Comparison of ENCODE assay signal across 26 cellular contexts in genomic region chr12:104611671-104612070, GRCh38.
DNase-seq lines count a peak whose midpoint lies in the region; ATAC-seq and TF ChIP-seq lines count a peak whose summit lies in the region.
"Had no signal": no experiment of that assay in that cellular context is flagged by ENCODE, and none has a peak within 500 bp of the region (broad histone marks: within the 10 kb centered on the region; RNA-seq: fewer than 3 reads in every experiment).

No MANE protein-coding gene starts in this region.

- H3K4me1 ChIP-seq in CD4-positive, CD25-positive, alpha-beta regulatory T cell (ENCODE audit: control insufficient read depth, insufficient read depth, low read length, poor library complexity, severe bottlenecking): peaks cover 5% of the 10 kb centered on the region
- H3K4me1 ChIP-seq in HEK293 (ENCODE audit: control insufficient read depth, insufficient read depth, low read length): peaks cover 2% of the 10 kb centered on the region; the same call in 1 of the 2 replicates

- H3K27ac Mint-ChIP-seq in CD4-positive, CD25-positive, alpha-beta regulatory T cell: peak overlapping the region; percentile 3 to 38 (median 23)
- H3K27ac Mint-ChIP-seq in effector memory CD8-positive, alpha-beta T cell: peak overlapping the region; percentile 53 to 72
- H3K27ac Mint-ChIP-seq in stimulated activated naive B cell treated with anti-CD40 and anti-IgM and Interleukin-4, amounts not matched to agents 10 μg/mL and 1 μg/mL and 100 μg/mL, for 72 hours: peak overlapping the region; percentile 60
- no peak overlapping the region for H3K27ac Mint-ChIP-seq in activated CD8-positive, alpha-beta memory T cell treated with anti-CD3 and anti-CD28 coated beads, Interleukin-2, amount 10 ng/mL, durations not matched to agents 7 days and 5 days

- no peaks in the 10 kb centered on the region for H3K27me3 ChIP-seq in CD4-positive, CD25-positive, alpha-beta regulatory T cell (ENCODE audit: control insufficient read depth, insufficient read depth, low read length)
- H3K27me3 ChIP-seq: BLaER1 treated with 17β-estradiol and CSF1 and Interleukin-3, amounts not matched to agents 10 nM and 100 nM had no signal

- peaks cover 22% of the 10 kb centered on the region for H3K36me3 ChIP-seq in CD4-positive, CD25-positive, alpha-beta regulatory T cell (ENCODE audit: control insufficient read depth, insufficient read depth, low read length)
- H3K36me3 ChIP-seq in HEK293 (ENCODE audit: control insufficient read depth in 2 of 2, insufficient read depth in 1 of 2, low read length in 2 of 2): no peaks in the 10 kb centered on the region

- peaks cover 40 to 83% (median 59%) of the 10 kb centered on the region in 4 donors for H3K4me1 Mint-ChIP-seq in CD4-positive, CD25-positive, alpha-beta regulatory T cell
- peaks cover 44 to 73% of the 10 kb centered on the region in 2 donors for H3K4me1 Mint-ChIP-seq in effector memory CD8-positive, alpha-beta T cell (ENCODE audit: low read depth in 2 of 2)
- H3K4me1 Mint-ChIP-seq in stimulated activated naive B cell treated with anti-CD40 and anti-IgM and Interleukin-4, amounts not matched to agents 10 μg/mL and 1 μg/mL and 100 μg/mL, for 72 hours: peaks cover 44 to 84% of the 10 kb centered on the region in 2 donors
- H3K4me1 Mint-ChIP-seq in activated CD8-positive, alpha-beta memory T cell treated with anti-CD3 and anti-CD28 coated beads, Interleukin-2, amount 10 ng/mL, durations not matched to agents 7 days and 5 days: peaks cover 22% of the 10 kb centered on the region

- ATAC-seq in CD4-positive, CD25-positive, alpha-beta regulatory T cell (ENCODE audit: low read depth in 2 of 2): no peak
- ATAC-seq in effector memory CD8-positive, alpha-beta T cell (replicated peaks): no peak
- ATAC-seq in stimulated activated naive B cell treated with anti-CD40 and anti-IgM and Interleukin-4, amounts not matched to agents 10 μg/mL and 1 μg/mL and 100 μg/mL, for 72 hours (replicated peaks): no peak
- no peak for ATAC-seq in activated CD8-positive, alpha-beta memory T cell treated with anti-CD3 and anti-CD28 coated beads, Interleukin-2, amount 10 ng/mL, durations not matched to agents 7 days and 5 days
- ATAC-seq: A549, HepG2, Panc1 had no signal

- H3K9me3 Mint-ChIP-seq in CD4-positive, CD25-positive, alpha-beta regulatory T cell: no peaks in the 10 kb centered on the region
- no peaks in the 10 kb centered on the region for H3K9me3 Mint-ChIP-seq in effector memory CD8-positive, alpha-beta T cell
- peaks cover 7 to 9% of the 10 kb centered on the region in 2 donors for H3K9me3 Mint-ChIP-seq in stimulated activated naive B cell treated with anti-CD40 and anti-IgM and Interleukin-4, amounts not matched to agents 10 μg/mL and 1 μg/mL and 100 μg/mL, for 72 hours
- H3K9me3 Mint-ChIP-seq in activated CD8-positive, alpha-beta memory T cell treated with anti-CD3 and anti-CD28 coated beads, Interleukin-2, amount 10 ng/mL, durations not matched to agents 7 days and 5 days (ENCODE audit: low read depth): no peaks in the 10 kb centered on the region
- H3K9me3 Mint-ChIP-seq: CD8-positive, alpha-beta memory T cell had no signal

- H3K27me3 Mint-ChIP-seq in CD4-positive, CD25-positive, alpha-beta regulatory T cell: no peaks in the 10 kb centered on the region
- no peaks in the 10 kb centered on the region for H3K27me3 Mint-ChIP-seq in effector memory CD8-positive, alpha-beta T cell
- H3K27me3 Mint-ChIP-seq in stimulated activated naive B cell treated with anti-CD40 and anti-IgM and Interleukin-4, amounts not matched to agents 10 μg/mL and 1 μg/mL and 100 μg/mL, for 72 hours: no peaks in the 10 kb centered on the region
- H3K27me3 Mint-ChIP-seq in activated CD8-positive, alpha-beta memory T cell treated with anti-CD3 and anti-CD28 coated beads, Interleukin-2, amount 10 ng/mL, durations not matched to agents 7 days and 5 days: no peaks in the 10 kb centered on the region
- H3K27me3 Mint-ChIP-seq: CD8-positive, alpha-beta memory T cell had no signal

- H3K4me3 ChIP-seq in CD4-positive, CD25-positive, alpha-beta regulatory T cell (ENCODE audit: low read depth, low read length): no peak overlapping the region
- no peak overlapping the region for H3K4me3 ChIP-seq in HEK293 (ENCODE audit: low read depth, low read length)
- H3K4me3 ChIP-seq: A549, GM23248 had no signal

- no peak overlapping the region for H3K27ac ChIP-seq in CD4-positive, CD25-positive, alpha-beta regulatory T cell (ENCODE audit: insufficient read depth, low read length, poor library complexity, severe bottlenecking)
- H3K27ac ChIP-seq in HEK293 (ENCODE audit: extremely low read depth, low read depth, low read length): no peak overlapping the region
- H3K27ac ChIP-seq: BLaER1 treated with 17β-estradiol and CSF1 and Interleukin-3, amounts not matched to agents 10 nM and 100 nM; GM23248; RWPE1 had no signal

- POLR2A ChIA-PET in HEK293 (lab: Yijun Ruan, JAX): no interaction called here

- no peaks in the 10 kb centered on the region for H3K9me3 ChIP-seq in CD4-positive, CD25-positive, alpha-beta regulatory T cell (ENCODE audit: control insufficient read depth in 2 of 2, low read length in 2 of 2)
- no peaks in the 10 kb centered on the region for H3K9me3 ChIP-seq in HEK293 (ENCODE audit: control insufficient read depth, insufficient read depth, low read depth, low read length)
- H3K9me3 ChIP-seq: A549 had no signal

- no peak for TF ChIP-seq CTCF in HEK293 (tag by site-specific recombination; IDR thresholded peaks at IDR 0.05)

- CTCF ChIA-PET in HEK293 (lab: Yijun Ruan, JAX): no interaction called here
- CTCF ChIA-PET in activated CD8-positive, alpha-beta memory T cell treated with anti-CD3 and anti-CD28 coated beads, Interleukin-2, amount 10 ng/mL, durations not matched to agents 7 days and 5 days (lab: Charles Lee): no interaction called here

- H3K4me3 Mint-ChIP-seq in CD4-positive, CD25-positive, alpha-beta regulatory T cell: no peak overlapping the region
- no peak overlapping the region for H3K4me3 Mint-ChIP-seq in effector memory CD8-positive, alpha-beta T cell
- H3K4me3 Mint-ChIP-seq in stimulated activated naive B cell treated with anti-CD40 and anti-IgM and Interleukin-4, amounts not matched to agents 10 μg/mL and 1 μg/mL and 100 μg/mL, for 72 hours: no peak overlapping the region
- no peak overlapping the region for H3K4me3 Mint-ChIP-seq in activated CD8-positive, alpha-beta memory T cell treated with anti-CD3 and anti-CD28 coated beads, Interleukin-2, amount 10 ng/mL, durations not matched to agents 7 days and 5 days
- H3K4me3 Mint-ChIP-seq: CD8-positive, alpha-beta memory T cell had no signal

- H3K36me3 Mint-ChIP-seq in CD4-positive, CD25-positive, alpha-beta regulatory T cell: peaks cover 31% of the 10 kb centered on the region
- H3K36me3 Mint-ChIP-seq in effector memory CD8-positive, alpha-beta T cell (ENCODE audit: insufficient read depth): peaks cover 6% of the 10 kb centered on the region
- peaks cover 63 to 67% of the 10 kb centered on the region in 2 donors for H3K36me3 Mint-ChIP-seq in stimulated activated naive B cell treated with anti-CD40 and anti-IgM and Interleukin-4, amounts not matched to agents 10 μg/mL and 1 μg/mL and 100 μg/mL, for 72 hours
- peaks cover 28% of the 10 kb centered on the region for H3K36me3 Mint-ChIP-seq in activated CD8-positive, alpha-beta memory T cell treated with anti-CD3 and anti-CD28 coated beads, Interleukin-2, amount 10 ng/mL, durations not matched to agents 7 days and 5 days

- no peak for DNase-seq in CD4-positive, CD25-positive, alpha-beta regulatory T cell
- no peak for DNase-seq in effector memory CD8-positive, alpha-beta T cell
- DNase-seq in stimulated activated naive B cell treated with anti-CD40 and anti-IgM and Interleukin-4, amounts not matched to agents 10 μg/mL and 1 μg/mL and 100 μg/mL, for 72 hours: no peak
- DNase-seq in cortex of kidney (lab: John Stamatoyannopoulos, UW) (no peak), COLO668 (lab: John Stamatoyannopoulos, UW; ENCODE audit: unreplicated experiment) (no peak)
- no peak for DNase-seq in activated CD8-positive, alpha-beta memory T cell treated with anti-CD3 and anti-CD28 coated beads, Interleukin-2, amount 10 ng/mL, durations not matched to agents 7 days and 5 days
- DNase-seq: AML-193; Calu3; CD8-positive, alpha-beta memory T cell; DMS153; GM23248; H7; Kasumi-1; NCI-H1092 treated with DMSO at 0.1 percent for 48 hours; NCI-H1436 treated with DMSO at 0.1 percent for 48 hours; NCI-H187 treated with DMSO at 0.1 percent for 48 hours; NCI-H2107; NCI-H524; NCI-H774; SHP77 treated with DMSO at 0.1 percent for 48 hours had no signal

TF ChIP-seq in HEK293, 187 proteins besides CTCF, POLR2A, EP300 and RAD21:
- peak; percentile 68; the same call in 1 of the 2 replicates for TF ChIP-seq SCRT1 (tag by site-specific recombination; IDR thresholded peaks at IDR 0.05; ENCODE audit: borderline replicate concordance)
- TF ChIP-seq SCRT2 (tag by site-specific recombination; IDR thresholded peaks at IDR 0.05): peak; percentile 86
- no peak for TF ChIP-seq ZNF677 (tag by site-specific recombination; IDR thresholded peaks at IDR 0.05)
- TF ChIP-seq ZNF404 (tag by site-specific recombination; IDR thresholded peaks at IDR 0.05): no peak
